ENCODE assay signal across 8 cellular contexts in the genomic region with DNA sequence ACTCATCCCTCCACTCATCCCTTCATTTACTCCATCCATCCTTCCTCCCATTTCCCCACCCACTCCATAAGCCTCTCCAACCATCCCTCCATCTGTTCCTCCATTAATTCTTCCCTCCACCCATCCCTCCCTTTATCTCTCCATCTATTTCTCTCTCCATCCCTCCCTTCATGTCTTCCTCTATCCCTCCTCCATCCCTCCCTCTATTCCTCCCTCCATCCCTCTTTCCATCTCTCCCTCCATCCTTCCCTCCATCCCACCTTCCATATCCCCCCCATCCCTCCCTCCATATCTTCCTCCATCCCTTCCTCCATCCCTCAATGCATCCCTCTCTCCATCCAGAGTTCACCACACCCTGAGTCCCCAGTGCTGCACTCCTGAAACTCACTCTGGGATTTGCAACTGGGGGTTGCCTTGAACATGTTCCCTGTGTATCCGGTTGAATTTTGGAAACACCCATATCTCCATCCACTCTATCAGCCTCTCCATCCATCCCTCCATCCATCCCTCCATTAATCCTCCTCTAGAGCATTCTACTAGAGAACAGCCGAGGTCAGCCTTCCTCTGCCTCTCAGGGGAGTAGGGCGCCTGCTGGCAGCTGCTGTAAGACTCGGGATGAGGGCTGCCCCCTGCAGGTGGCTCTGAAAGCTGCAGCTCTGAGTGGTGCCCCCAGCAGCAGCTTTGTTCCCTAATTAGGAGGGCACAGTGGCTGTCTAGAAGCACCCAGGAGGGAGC. TPM values are rescaled to one million over a fixed set of nuclear protein-coding genes. Genes with fewer than 3 reads are reported as not detected.
A peak's percentile ranks its signal among the peaks of the same experiment; 100 is the strongest.
DNase-seq lines count a peak whose midpoint lies in the region; ATAC-seq and TF ChIP-seq lines count a peak whose summit lies in the region.

No MANE protein-coding gene starts in this region.

- H3K9me3 Mint-ChIP-seq in activated naive CD4-positive, alpha-beta T cell treated with anti-CD3 and anti-CD28 coated beads, Interleukin-2, amount 10 ng/mL, durations not matched to agents 7 days and 5 days, result no peaks in the 10 kb centered on the region

- H3K4me1 Mint-ChIP-seq in activated naive CD4-positive, alpha-beta T cell treated with anti-CD3 and anti-CD28 coated beads, Interleukin-2, amount 10 ng/mL, durations not matched to agents 7 days and 5 days, result peaks cover 26% of the 10 kb centered on the region

- H3K27me3 ChIP-seq in psoas muscle (ENCODE audit: insufficient read depth in 3 of 3, low read length in 2 of 3), result no peaks in the 10 kb centered on the region
- H3K27me3 ChIP-seq in aorta (ENCODE audit: control insufficient read depth in 1 of 2, insufficient read depth in 2 of 2, low read length in 1 of 2), result no peaks in the 10 kb centered on the region

- H3K36me3 Mint-ChIP-seq in activated naive CD4-positive, alpha-beta T cell treated with anti-CD3 and anti-CD28 coated beads, Interleukin-2, amount 10 ng/mL, durations not matched to agents 7 days and 5 days, result peaks cover 3% of the 10 kb centered on the region

- no peaks in the 10 kb centered on the region for H3K36me3 ChIP-seq in psoas muscle (ENCODE audit: insufficient read depth in 1 of 2, low read depth in 1 of 2)
- no peaks in the 10 kb centered on the region for H3K36me3 ChIP-seq in aorta (ENCODE audit: control insufficient read depth in 1 of 2, insufficient read depth in 2 of 2, low read length in 1 of 2)

- CTCF ChIA-PET in activated naive CD4-positive, alpha-beta T cell treated with anti-CD3 and anti-CD28 coated beads, Interleukin-2, amount 10 ng/mL, durations not matched to agents 7 days and 5 days (lab: Charles Lee), result interaction anchor here (0.7 to 6.4 kb wide), 44 partner anchors 8 to 279 kb away, joined by 3 to 135 read pairs (median 5); a partner anchor contains a TSS

- no peak overlapping the region for H3K27ac ChIP-seq in psoas muscle
- H3K27ac ChIP-seq in aorta (ENCODE audit: low read depth in 1 of 2, low read length in 2 of 2), result no peak overlapping the region

- ATAC-seq in Right ventricle myocardium inferior, result peak; percentile 47
- ATAC-seq in psoas muscle, result peak; percentile 78 to 88 (median 82)
- ATAC-seq in aorta (ENCODE audit: low FRiP score), result peak; percentile 75
- ATAC-seq in GM21423 (IDR thresholded peaks at IDR 0.05; ENCODE audit: unreplicated experiment), result no peak

- H3K4me1 ChIP-seq in psoas muscle (peaks cover 20% of the 10 kb centered on the region), aorta (ENCODE audit: control insufficient read depth in 1 of 2, insufficient read depth in 2 of 2, low read length in 2 of 2) (no peaks in the 10 kb centered on the region)

- no peak overlapping the region for H3K4me3 Mint-ChIP-seq in activated naive CD4-positive, alpha-beta T cell treated with anti-CD3 and anti-CD28 coated beads, Interleukin-2, amount 10 ng/mL, durations not matched to agents 7 days and 5 days

- DNase-seq in GM12865 (ENCODE audit: low read depth) (peak; percentile 81), Kasumi-1 (lab: John Stamatoyannopoulos, UW) (peak; percentile 70 to 72), SKM-1 (lab: John Stamatoyannopoulos, UW; ENCODE audit: unreplicated experiment) (peak; percentile 60), Right ventricle myocardium inferior (ENCODE audit: missing footprints) (peak; percentile 90), psoas muscle (peak; percentile 66 to 86), aorta (peak; percentile 84 to 85)
- peak; percentile 87 for DNase-seq in activated naive CD4-positive, alpha-beta T cell treated with anti-CD3 and anti-CD28 coated beads, Interleukin-2, amount 10 ng/mL, durations not matched to agents 7 days and 5 days

- H3K27me3 Mint-ChIP-seq in activated naive CD4-positive, alpha-beta T cell treated with anti-CD3 and anti-CD28 coated beads, Interleukin-2, amount 10 ng/mL, durations not matched to agents 7 days and 5 days, result peaks cover 4% of the 10 kb centered on the region

- H3K27ac Mint-ChIP-seq in activated naive CD4-positive, alpha-beta T cell treated with anti-CD3 and anti-CD28 coated beads, Interleukin-2, amount 10 ng/mL, durations not matched to agents 7 days and 5 days, result no peak overlapping the region

- intact Hi-C loops in Right ventricle myocardium inferior (cut with DNase I), result loop anchor here (5.0 kb wide), 1 partner anchor 36 kb away; no protein-coding TSS in a partner anchor
- intact Hi-C loops in psoas muscle (cut with DNase I), result loop anchor here (2.0 to 5.0 kb wide), 3 partner anchors 96 to 112 kb away; no protein-coding TSS in a partner anchor
- intact Hi-C loops in aorta (cut with DNase I), result loop anchor here (1.0 to 10.0 kb wide), 4 partner anchors 64 to 111 kb away; no protein-coding TSS in a partner anchor

- WGBS in psoas muscle, 3 donors, result 18 to 35% (median 23%) methylated on average over 4 of the region's 4 CpGs
- 10 to 16% methylated on average over 4 of the region's 4 CpGs for WGBS in aorta, 2 donors

- peak; percentile 90 for TF ChIP-seq CTCF in GM12865 (IDR thresholded peaks at IDR 0.05; ENCODE audit: insufficient read depth, low read depth, low read length, missing control alignments)
- TF ChIP-seq CTCF in psoas muscle (IDR thresholded peaks at IDR 0.05), result peak; percentile 81

- no peak overlapping the region for H3K4me3 ChIP-seq in GM12865 (ENCODE audit: low read depth, low read length)
- H3K4me3 ChIP-seq in psoas muscle, result no peak overlapping the region
- no peak overlapping the region for H3K4me3 ChIP-seq in aorta (ENCODE audit: low read length in 2 of 2)

- H3K9me3 ChIP-seq in psoas muscle, result no peaks in the 10 kb centered on the region
- no peaks in the 10 kb centered on the region for H3K9me3 ChIP-seq in aorta (ENCODE audit: control insufficient read depth, low read length)

RNA-seq across cellular contexts. Expression of a gene that starts 39.4 kb away (rescaled TPM):
- total RNA-seq in Right ventricle myocardium inferior (9.0 TPM), psoas muscle (10 to 100 TPM in 2 of 4 donors, 1 to 10 TPM in 2; 4.4 to 35.8 (median 16.6) TPM), aorta (10 to 100 TPM; 18.7 to 24.2 TPM)
- polyA plus RNA-seq in psoas muscle (1 to 10 TPM; 2.9 to 3.5 (median 3.5) TPM), aorta (1 to 10 TPM; 4.8 to 7.4 TPM)

RNA-seq across cellular contexts. Expression of a gene that starts 56.9 kb away (rescaled TPM):
- total RNA-seq in Right ventricle myocardium inferior (3.4 TPM), psoas muscle (1 to 10 TPM; 1.1 to 3.0 (median 2.3) TPM), aorta (1 to 10 TPM; 2.4 to 3.8 TPM)
- polyA plus RNA-seq in psoas muscle (1 to 10 TPM in 2 of 3 donors, under 1 TPM in 1; 0.92 to 3.3 (median 2.1) TPM), aorta (100 to 1,000 TPM in 1 of 2 donors, 10 to 100 TPM in 1; 27.5 to 170 TPM)
